Comparison of ENCODE assay signal across 8 cellular contexts in the genomic region with DNA sequence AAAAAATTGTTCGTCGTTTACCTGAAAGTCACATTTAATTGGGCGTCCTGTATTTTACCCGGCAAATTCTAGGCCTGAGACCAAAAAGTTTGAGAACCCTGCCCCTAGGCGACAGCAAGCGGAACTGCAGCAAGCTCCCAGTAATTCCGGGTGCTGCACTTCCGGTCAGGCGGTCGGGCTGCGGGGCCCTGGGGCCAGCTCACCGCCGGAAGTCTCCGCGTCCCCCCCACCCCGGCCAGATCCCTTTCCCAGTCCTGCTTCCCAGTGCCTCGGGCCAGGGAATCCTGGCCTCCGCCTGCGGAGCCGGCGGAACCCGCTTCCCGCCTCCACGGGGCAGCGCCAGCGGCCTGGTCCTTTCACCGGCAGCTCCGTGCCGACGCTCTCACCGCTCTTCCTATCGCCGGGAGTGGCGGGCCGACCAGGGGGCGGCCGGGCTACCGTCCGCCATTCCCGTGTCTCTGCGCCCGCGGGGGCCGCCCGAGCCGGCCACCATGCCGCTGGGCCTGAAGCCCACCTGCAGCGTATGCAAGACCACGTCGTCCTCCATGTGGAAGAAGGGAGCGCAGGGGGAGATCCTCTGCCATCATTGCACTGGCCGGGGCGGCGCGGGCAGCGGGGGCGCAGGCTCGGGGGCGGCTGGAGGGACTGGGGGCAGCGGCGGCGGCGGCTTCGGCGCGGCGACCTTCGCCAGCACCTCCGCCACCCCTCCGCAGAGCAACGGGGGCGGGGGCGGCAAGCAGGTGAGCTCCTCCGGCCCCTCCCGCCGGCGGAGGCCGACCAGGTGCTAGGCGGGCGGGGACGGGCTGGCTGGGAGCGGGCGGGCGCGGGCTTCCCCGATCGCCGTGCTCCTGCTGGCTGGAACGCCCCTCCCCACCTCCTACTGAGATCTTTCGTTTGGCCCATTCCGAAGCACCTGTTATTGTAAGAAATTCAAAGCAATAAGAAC. TPM values are rescaled to one million over a fixed set of nuclear protein-coding genes. Genes with fewer than 3 reads are reported as not detected.
A peak's percentile ranks its signal among the peaks of the same experiment; 100 is the strongest.
DNase-seq lines count a peak whose midpoint lies in the region; ATAC-seq and FAIRE-seq lines count a peak whose summit lies in the region.

Gene GATAD1, plus strand, starts transcription at position 244 of the 946 bp plus-strand sequence. Its CDS starts 248 bp downstream, at position 492.

- no peak for FAIRE-seq in HTR-8/SVneo (lab: Jason Lieb, UNC)

- peak within 1 kb of the TSS; percentile 92 for H3K4me2 ChIP-seq in mesendoderm (ENCODE audit: low read length)

- H3K4ac ChIP-seq in mesendoderm (ENCODE audit: low read depth, low read length), result peak within 1 kb of the TSS; percentile 96

- peak within 1 kb of the TSS; percentile 88 for H3K27ac Mint-ChIP-seq in activated CD8-positive, alpha-beta memory T cell treated with anti-CD3 and anti-CD28 coated beads, Interleukin-2, amount 10 ng/mL, durations not matched to agents 7 days and 5 days

- no peak within 1 kb of the TSS for H2AK5ac ChIP-seq in mesendoderm (ENCODE audit: low read length)

- H3K36me3 ChIP-seq in NT2/D1 (ENCODE audit: insufficient read depth, insufficient read length, low read length) (peaks cover 39% of the 10 kb centered on the region), endocrine pancreas (ENCODE audit: control insufficient read depth, insufficient read depth, low read length) (no peaks in the 10 kb centered on the region), mesendoderm (ENCODE audit: control insufficient read depth, insufficient read depth, low read length) (peaks cover 4% of the 10 kb centered on the region)

- no peaks in the 10 kb centered on the region for H3K9me3 Mint-ChIP-seq in activated CD8-positive, alpha-beta memory T cell treated with anti-CD3 and anti-CD28 coated beads, Interleukin-2, amount 10 ng/mL, durations not matched to agents 7 days and 5 days (ENCODE audit: low read depth)

- H3K4me3 ChIP-seq in NT2/D1 (ENCODE audit: insufficient read length, low read depth), result peak within 1 kb of the TSS; percentile 84
- H3K4me3 ChIP-seq in endocrine pancreas (ENCODE audit: control insufficient read depth, insufficient read depth, low read length), result peak within 1 kb of the TSS; percentile 94
- peak within 1 kb of the TSS; percentile 96 for H3K4me3 ChIP-seq in mesendoderm (ENCODE audit: low read length)

- H4K5ac ChIP-seq in mesendoderm (ENCODE audit: low read length), result peak within 1 kb of the TSS; percentile 40

- no peak within 1 kb of the TSS for H2BK15ac ChIP-seq in mesendoderm (replicated peaks; ENCODE audit: low read depth)

- WGBS in mesendoderm (ENCODE audit: extremely low coverage, insufficient coverage, low lambda C conversion rate), result no CpG with 5 or more reads among the region's 91 CpGs

- peak within 1 kb of the TSS; percentile 59 for H4K8ac ChIP-seq in mesendoderm (ENCODE audit: low read depth, low read length)

- H3K4me1 ChIP-seq in NT2/D1 (ENCODE audit: insufficient read depth, insufficient read length), result no peaks in the 10 kb centered on the region
- H3K4me1 ChIP-seq in endocrine pancreas (ENCODE audit: control insufficient read depth, insufficient read depth, low read length), result peaks cover 7% of the 10 kb centered on the region
- H3K4me1 ChIP-seq in mesendoderm (ENCODE audit: control insufficient read depth, low read depth, low read length), result no peaks in the 10 kb centered on the region

- ATAC-seq in GM21367 (IDR thresholded peaks at IDR 0.05; ENCODE audit: unreplicated experiment), result peak; percentile 90
- ATAC-seq in activated CD8-positive, alpha-beta memory T cell treated with anti-CD3 and anti-CD28 coated beads, Interleukin-2, amount 10 ng/mL, durations not matched to agents 7 days and 5 days, result peak; percentile 85

- H3K27me3 ChIP-seq in NT2/D1 (ENCODE audit: insufficient read depth, insufficient read length) (no peaks in the 10 kb centered on the region), endocrine pancreas (ENCODE audit: control insufficient read depth, insufficient read depth, low read length) (no peaks in the 10 kb centered on the region), mesendoderm (ENCODE audit: insufficient read depth, low read length, poor library complexity) (no peaks in the 10 kb centered on the region)

- H3K9me3 ChIP-seq in NT2/D1 (ENCODE audit: insufficient read depth, low read length) (no peaks in the 10 kb centered on the region), endocrine pancreas (ENCODE audit: control insufficient read depth, low read length) (no peaks in the 10 kb centered on the region)

- peak within 1 kb of the TSS; percentile 76 for H2BK5ac ChIP-seq in mesendoderm (ENCODE audit: low read length)

- H3K27me3 Mint-ChIP-seq in activated CD8-positive, alpha-beta memory T cell treated with anti-CD3 and anti-CD28 coated beads, Interleukin-2, amount 10 ng/mL, durations not matched to agents 7 days and 5 days, result no peaks in the 10 kb centered on the region

- H3K4me3 Mint-ChIP-seq in activated CD8-positive, alpha-beta memory T cell treated with anti-CD3 and anti-CD28 coated beads, Interleukin-2, amount 10 ng/mL, durations not matched to agents 7 days and 5 days, result peak within 1 kb of the TSS; percentile 80

- H3K79me1 ChIP-seq in mesendoderm (ENCODE audit: low read length), result peaks cover 7% of the 10 kb centered on the region

- peaks cover 11% of the 10 kb centered on the region for H3K4me1 Mint-ChIP-seq in activated CD8-positive, alpha-beta memory T cell treated with anti-CD3 and anti-CD28 coated beads, Interleukin-2, amount 10 ng/mL, durations not matched to agents 7 days and 5 days

- H3K36me3 Mint-ChIP-seq in activated CD8-positive, alpha-beta memory T cell treated with anti-CD3 and anti-CD28 coated beads, Interleukin-2, amount 10 ng/mL, durations not matched to agents 7 days and 5 days, result peaks cover 19% of the 10 kb centered on the region

- H3K27ac ChIP-seq in mesendoderm (ENCODE audit: low read depth, low read length), result peak within 1 kb of the TSS; percentile 92

- H3K79me2 ChIP-seq in mesendoderm (ENCODE audit: control insufficient read depth, insufficient read depth, low read length), result peaks cover 4% of the 10 kb centered on the region

- CTCF ChIA-PET in activated CD8-positive, alpha-beta memory T cell treated with anti-CD3 and anti-CD28 coated beads, Interleukin-2, amount 10 ng/mL, durations not matched to agents 7 days and 5 days (lab: Charles Lee), result interaction anchor here (0.8 to 4.8 kb wide), 41 partner anchors 8 to 784 kb away, joined by 3 to 109 read pairs (median 4); partner anchors contain the start of genes ANKIB1, CYP51A1, KRIT1 and LRRD1

- peak within 1 kb of the TSS; percentile 46 for H2BK120ac ChIP-seq in mesendoderm (ENCODE audit: low read depth, low read length)

- H3K18ac ChIP-seq in mesendoderm (ENCODE audit: low read length), result peak within 1 kb of the TSS; percentile 96

- peak within 1 kb of the TSS; percentile 90 for H3K9ac ChIP-seq in NT2/D1 (ENCODE audit: insufficient read length, low read depth)
- peak within 1 kb of the TSS; percentile 85 for H3K9ac ChIP-seq in endocrine pancreas (ENCODE audit: control insufficient read depth, insufficient read depth, low read length)
- peak within 1 kb of the TSS; percentile 98 for H3K9ac ChIP-seq in mesendoderm (ENCODE audit: low read length)

- peak within 1 kb of the TSS; percentile 99 for H3K56ac ChIP-seq in mesendoderm (ENCODE audit: low read length)

- DNase-seq in D341Med (ENCODE audit: low spot score) (peak; percentile 94), HTR-8/SVneo (ENCODE audit: insufficient read length, low spot score) (peak; percentile 86), NT2/D1 (ENCODE audit: low read depth, low spot score) (peak; percentile 89), mesendoderm (peak; percentile 96)
- DNase-seq in activated CD8-positive, alpha-beta memory T cell treated with anti-CD3 and anti-CD28 coated beads, Interleukin-2, amount 10 ng/mL, durations not matched to agents 7 days and 5 days, result peak; percentile 89
- peak; percentile 63 for DNase-seq in stimulated activated CD8-positive, alpha-beta memory T cell treated with anti-CD3 and anti-CD28 coated beads, Interleukin-15, amount 100 ng/mL, for 1 hour (ENCODE audit: low read depth)

- H3K23ac ChIP-seq in mesendoderm (ENCODE audit: low read length), result peak within 1 kb of the TSS; percentile 98

RNA-seq across cellular contexts. Expression of gene GATAD1, which starts in this region (rescaled TPM):
- total RNA-seq in activated CD8-positive, alpha-beta memory T cell treated with anti-CD3 and anti-CD28 coated beads, Interleukin-2, amount 10 ng/mL, durations not matched to agents 7 days and 5 days, result 10 to 100 TPM; 18.3 to 21.0 TPM
- 26.9 TPM for polyA plus RNA-seq in mesendoderm (2013, experiment 1 of 2)
- polyA plus RNA-seq in mesendoderm (2013, experiment 2 of 2), result 27.0 TPM

Comparison
In these comparisons a context has a peak if more than half of its experiments do, and no peak if none do; other contexts are left out.
1. Peak in every context shown above with its lines: DNase-seq, ATAC-seq, H3K4me3 ChIP-seq and H3K27ac ChIP-seq.